1 cellular context compared by ENCODE assay signal in the genomic region with DNA sequence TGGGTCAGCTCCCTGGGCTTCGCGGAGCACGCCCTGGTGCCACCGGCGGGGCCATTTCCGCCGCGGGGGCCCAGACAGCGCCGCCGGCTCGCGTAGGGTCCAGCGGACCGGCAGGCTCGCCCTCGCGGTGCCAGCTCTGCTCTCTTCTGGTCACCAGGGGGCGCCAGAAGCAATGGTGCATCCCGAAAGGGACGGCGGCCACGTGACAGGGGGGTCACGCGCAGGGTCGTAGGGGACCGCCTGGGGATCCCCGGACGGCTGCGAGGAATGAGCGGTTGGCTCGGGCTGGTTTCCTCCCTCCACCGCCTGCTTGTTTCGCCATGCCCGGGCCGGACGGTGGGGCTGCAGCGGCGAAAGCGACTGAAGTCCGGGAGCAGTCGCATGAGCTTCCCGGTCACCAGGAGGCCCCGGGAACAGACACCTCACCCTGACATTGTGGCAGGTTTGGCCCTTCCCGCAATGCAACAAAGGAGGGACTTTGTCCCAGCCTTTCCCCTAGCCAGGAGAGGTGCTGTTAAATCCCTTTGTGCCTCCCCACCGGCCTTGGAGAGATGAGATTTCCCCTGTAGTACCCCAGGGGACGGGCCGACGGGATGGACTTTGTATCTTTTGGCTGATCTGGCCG.
TF ChIP-seq lines count a peak whose summit lies in the region.

No MANE protein-coding gene starts in this region.

TF ChIP-seq in WTC11, 78 proteins besides CTCF, POLR2A, EP300 and RAD21 (continued from another document):
- TF ChIP-seq CBFB (CRISPR knock-in tag; IDR thresholded peaks at IDR 0.05; ENCODE audit: low read depth) = no peak
